Comparison of ENCODE assay signal across 23 cellular contexts in the genomic region with DNA sequence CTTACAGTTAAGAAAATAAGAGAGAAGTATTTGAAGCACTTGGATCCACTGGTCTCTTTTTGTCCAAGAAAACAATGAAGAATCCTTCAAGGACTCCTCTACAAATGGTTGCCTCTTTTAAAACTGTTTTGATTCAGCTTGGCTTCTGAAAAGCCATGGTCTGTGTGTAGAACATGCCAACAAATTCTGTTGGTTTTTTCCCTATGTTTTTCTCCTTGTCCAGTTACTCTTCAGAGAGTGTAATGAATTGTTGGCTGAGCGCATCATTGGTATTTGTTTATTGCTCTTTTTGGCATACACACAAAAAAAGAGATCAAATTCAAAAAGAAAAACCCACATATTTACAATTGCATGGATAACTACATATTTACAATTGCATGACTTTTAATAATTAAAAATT. TPM values are rescaled to one million over a fixed set of nuclear protein-coding genes. Genes with fewer than 3 reads are reported as not detected.
DNase-seq lines count a peak whose midpoint lies in the region; ATAC-seq, FAIRE-seq and TF ChIP-seq lines count a peak whose summit lies in the region.
"Had no signal": no experiment of that assay in that cellular context is flagged by ENCODE, and none has a peak within 500 bp of the region (broad histone marks: within the 10 kb centered on the region; RNA-seq: fewer than 3 reads in every experiment).

A gene with protein sequence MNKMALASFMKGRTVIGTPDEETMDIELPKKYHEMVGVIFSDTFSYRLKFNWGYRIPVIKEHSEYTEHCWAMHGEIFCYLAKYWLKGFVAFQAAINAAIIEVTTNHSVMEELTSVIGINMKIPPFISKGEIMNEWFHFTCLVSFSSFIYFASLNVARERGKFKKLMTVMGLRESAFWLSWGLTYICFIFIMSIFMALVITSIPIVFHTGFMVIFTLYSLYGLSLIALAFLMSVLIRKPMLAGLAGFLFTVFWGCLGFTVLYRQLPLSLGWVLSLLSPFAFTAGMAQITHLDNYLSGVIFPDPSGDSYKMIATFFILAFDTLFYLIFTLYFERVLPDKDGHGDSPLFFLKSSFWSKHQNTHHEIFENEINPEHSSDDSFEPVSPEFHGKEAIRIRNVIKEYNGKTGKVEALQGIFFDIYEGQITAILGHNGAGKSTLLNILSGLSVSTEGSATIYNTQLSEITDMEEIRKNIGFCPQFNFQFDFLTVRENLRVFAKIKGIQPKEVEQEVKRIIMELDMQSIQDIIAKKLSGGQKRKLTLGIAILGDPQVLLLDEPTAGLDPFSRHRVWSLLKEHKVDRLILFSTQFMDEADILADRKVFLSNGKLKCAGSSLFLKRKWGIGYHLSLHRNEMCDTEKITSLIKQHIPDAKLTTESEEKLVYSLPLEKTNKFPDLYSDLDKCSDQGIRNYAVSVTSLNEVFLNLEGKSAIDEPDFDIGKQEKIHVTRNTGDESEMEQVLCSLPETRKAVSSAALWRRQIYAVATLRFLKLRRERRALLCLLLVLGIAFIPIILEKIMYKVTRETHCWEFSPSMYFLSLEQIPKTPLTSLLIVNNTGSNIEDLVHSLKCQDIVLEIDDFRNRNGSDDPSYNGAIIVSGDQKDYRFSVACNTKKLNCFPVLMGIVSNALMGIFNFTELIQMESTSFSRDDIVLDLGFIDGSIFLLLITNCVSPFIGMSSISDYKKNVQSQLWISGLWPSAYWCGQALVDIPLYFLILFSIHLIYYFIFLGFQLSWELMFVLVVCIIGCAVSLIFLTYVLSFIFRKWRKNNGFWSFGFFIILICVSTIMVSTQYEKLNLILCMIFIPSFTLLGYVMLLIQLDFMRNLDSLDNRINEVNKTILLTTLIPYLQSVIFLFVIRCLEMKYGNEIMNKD (N-terminal part only) (minus strand): TSS at position 249 of the 400 bp plus-strand sequence. CDS start 3,466 bp downstream, outside the sequence.

- no peaks in the 10 kb centered on the region for H3K27me3 Mint-ChIP-seq in MCF 10A (ENCODE audit: insufficient read depth, unreplicated experiment)

- no peak for ATAC-seq in heart left ventricle
- ATAC-seq: activated T-cell treated with anti-CD3 and anti-CD28 coated beads, Interleukin-2, amount 50 U/mL, for 4 hours; esophagus mucosa had no signal

- no peak within 1 kb of the TSS for H2AFZ ChIP-seq in mammary epithelial cell (ENCODE audit: low read depth, low read length)
- peak within 1 kb of the TSS; percentile 4 for H2AFZ ChIP-seq in osteoblast (ENCODE audit: low read length)
- H2AFZ ChIP-seq in PC-9, result no peak within 1 kb of the TSS
- H2AFZ ChIP-seq: parathyroid adenoma had no signal

- H3K4me3 ChIP-seq in mammary epithelial cell (replicated peaks in 1 of 3; ENCODE audit: insufficient read depth in 1 of 3, low read depth in 2 of 3, low read length in 3 of 3), result no peak within 1 kb of the TSS
- peak within 1 kb of the TSS in 10 of 12 donors; percentile 27 to 54 (median 38) for H3K4me3 ChIP-seq in heart left ventricle
- no peak within 1 kb of the TSS for H3K4me3 ChIP-seq in osteoblast (ENCODE audit: insufficient read depth, low read length)
- no peak within 1 kb of the TSS for H3K4me3 ChIP-seq in PC-9
- H3K4me3 ChIP-seq: thoracic aorta had no signal

- 0 out of 2 replicates have a peak, but pooled peaks cover 4% of the 10 kb centered on the region for H3K9me2 ChIP-seq in PC-9 (ENCODE audit: insufficient read depth)

- 100% methylated on average over 1 of the region's 1 CpG for WGBS in mammary epithelial cell (ENCODE audit: low coverage, missing lambda C conversion rate)
- WGBS in heart left ventricle, 4 donors, result 79 to 89% (median 82%) methylated on average over 1 of the region's 1 CpG

- H3K36me3 Mint-ChIP-seq in MCF 10A (ENCODE audit: insufficient read depth, unreplicated experiment), result no peaks in the 10 kb centered on the region

- H3F3A ChIP-seq in PC-9 (ENCODE audit: insufficient read depth, low read depth), result no peaks in the 10 kb centered on the region

- no peaks in the 10 kb centered on the region for H3K79me2 ChIP-seq in mammary epithelial cell (ENCODE audit: insufficient read depth, low read length)
- no peaks in the 10 kb centered on the region for H3K79me2 ChIP-seq in osteoblast (ENCODE audit: insufficient read depth, low read length)
- H3K79me2 ChIP-seq in PC-9 (ENCODE audit: low read depth), result no peaks in the 10 kb centered on the region
- H3K79me2 ChIP-seq: parathyroid adenoma had no signal

- intact Hi-C loops in MCF 10A (cut with micrococcal nuclease), result no loop called here
- intact Hi-C loops in mammary epithelial cell (cut with micrococcal nuclease), result no loop called here
- intact Hi-C loops in heart left ventricle (cut with DNase I), result no loop called here
- intact Hi-C loops in PC-9 (cut with micrococcal nuclease; ENCODE audit: unreplicated experiment), result no loop called here

- H3K27ac Mint-ChIP-seq in MCF 10A (ENCODE audit: low read depth, unreplicated experiment), result no peak within 1 kb of the TSS

- TF ChIP-seq POLR2A in heart left ventricle (IDR thresholded peaks at IDR 0.05), result no peak

- no peak for DNase-seq in MCF 10A (ENCODE audit: unreplicated experiment)
- DNase-seq in mammary epithelial cell, result no peak
- DNase-seq in heart left ventricle, result no peak
- no peak for DNase-seq in osteoblast (ENCODE audit: insufficient read length, low spot score, missing footprints)
- no peak for DNase-seq in T-helper 2 cell
- DNase-seq in PC-9, result no peak
- DNase-seq in RCC 7860 (ENCODE audit: low spot score), result no peak
- no peak for DNase-seq in NCI-H146 (lab: John Stamatoyannopoulos, UW)
- DNase-seq: 8988T; activated CD4-positive, alpha-beta T cell treated with anti-CD3 and anti-CD28 coated beads for 48 hours; activated T-cell treated with anti-CD3 and anti-CD28 coated beads, Interleukin-2, amount 50 U/mL, for 4 hours; adrenal gland; cortex of kidney; midbrain; NCI-H2081; NCI-H748 treated with DMSO at 0.1 percent for 48 hours; SHP77 treated with DMSO at 0.1 percent for 48 hours; stimulated activated CD4-positive, alpha-beta T cell treated with anti-CD3 and anti-CD28 coated beads, Interleukin-15, amount 100 ng/mL, for 24 hours; T-helper 9 cell had no signal

- no peaks in the 10 kb centered on the region for H3K4me1 Mint-ChIP-seq in MCF 10A (ENCODE audit: insufficient read depth, unreplicated experiment)

- H3K9me3 Mint-ChIP-seq in MCF 10A (ENCODE audit: unreplicated experiment), result peaks cover 7% of the 10 kb centered on the region

- BruUV-seq in MCF 10A (replicated peaks; lab: Mats Ljungman, UMichigan), result no TSS peak
- no TSS peak for BruUV-seq in mammary epithelial cell (replicated peaks; lab: Mats Ljungman, UMichigan)
- no TSS peak for BruUV-seq in PC-9 (replicated peaks; lab: Mats Ljungman, UMichigan)

- FAIRE-seq in RCC 7860 (lab: Jason Lieb, UNC), result no peak
- FAIRE-seq: G401.6 had no signal

- dilution Hi-C loops in mammary epithelial cell (cut with HindIII; ENCODE audit: low sequenced_read_pairs), result no loop called here

- H3K9ac ChIP-seq in mammary epithelial cell (ENCODE audit: insufficient read depth, low read length), result no peak within 1 kb of the TSS
- H3K9ac ChIP-seq: parathyroid adenoma had no signal

- H3K4me2 ChIP-seq in mammary epithelial cell (ENCODE audit: insufficient read depth, low read depth, low read length), result no peak within 1 kb of the TSS
- no peak within 1 kb of the TSS for H3K4me2 ChIP-seq in osteoblast (ENCODE audit: insufficient read depth, low read length)
- no peak within 1 kb of the TSS for H3K4me2 ChIP-seq in PC-9

- POLR2A ChIA-PET in MCF 10A (lab: Yijun Ruan, JAX) (no interaction called here), PC-9 (lab: Charles Lee; ENCODE audit: unreplicated experiment) (no interaction called here)

- CTCF ChIA-PET in MCF 10A (lab: Yijun Ruan, JAX) (no interaction called here), mammary epithelial cell (lab: Charles Lee; ENCODE audit: low non-redundant PET) (no interaction called here), PC-9 (lab: Charles Lee) (no interaction called here)

- no peaks in the 10 kb centered on the region for H3K4me1 ChIP-seq in mammary epithelial cell (ENCODE audit: insufficient read depth, low read length)
- peaks cover 0 to 10% (median 0%) of the 10 kb centered on the region in 12 donors for H3K4me1 ChIP-seq in heart left ventricle
- peaks cover 4% of the 10 kb centered on the region for H3K4me1 ChIP-seq in osteoblast (ENCODE audit: insufficient read depth, low read length)
- H3K4me1 ChIP-seq in PC-9 (replicated peaks; ENCODE audit: insufficient read depth), result no peaks in the 10 kb centered on the region
- H3K4me1 ChIP-seq: adrenal gland, parathyroid adenoma had no signal

- TF ChIP-seq CTCF in MCF 10A (IDR thresholded peaks at IDR 0.05; ENCODE audit: unreplicated experiment), result no peak
- TF ChIP-seq CTCF in mammary epithelial cell (conservative IDR thresholded peaks at IDR 0.05 in 1 of 2, IDR thresholded peaks at IDR 0.05 in 1 of 2; ENCODE audit: extremely low read depth in 1 of 2, insufficient read depth in 1 of 2, low read depth in 1 of 2, low read length in 2 of 2), result no peak
- no peak for TF ChIP-seq CTCF in heart left ventricle (IDR thresholded peaks at IDR 0.05)
- TF ChIP-seq CTCF in osteoblast (IDR thresholded peaks at IDR 0.05; ENCODE audit: extremely low read depth, low read depth, low read length), result no peak
- no peak for TF ChIP-seq CTCF in PC-9 (conservative IDR thresholded peaks at IDR 0.05)

- no peak within 1 kb of the TSS for H3K4me3 Mint-ChIP-seq in MCF 10A (ENCODE audit: unreplicated experiment)
- H3K4me3 Mint-ChIP-seq: activated T-cell treated with anti-CD3 and anti-CD28 coated beads, Interleukin-2, amount 50 U/mL, for 4 hours had no signal

- H3K9me3 ChIP-seq in mammary epithelial cell (replicated peaks; ENCODE audit: insufficient read depth, low read length) (no peaks in the 10 kb centered on the region), heart left ventricle (peaks cover 0 to 32% (median 6%) of the 10 kb centered on the region in 12 donors), osteoblast (ENCODE audit: low read depth, low read length) (peaks cover 2% of the 10 kb centered on the region), PC-9 (ENCODE audit: insufficient read depth, low read depth) (no peaks in the 10 kb centered on the region)

- H3K27me3 ChIP-seq in mammary epithelial cell (ENCODE audit: insufficient read depth, low read length) (no peaks in the 10 kb centered on the region), heart left ventricle (no peaks in the 10 kb centered on the region), osteoblast (ENCODE audit: insufficient read depth, low read length) (no peaks in the 10 kb centered on the region), PC-9 (ENCODE audit: insufficient read depth, low read depth) (no peaks in the 10 kb centered on the region)
- H3K27me3 ChIP-seq: adrenal gland had no signal

- in situ Hi-C loops in mammary epithelial cell (cut with MboI; ENCODE audit: low sequenced_read_pairs in 2 of 2), result loop anchor here (10.0 to 25.0 kb wide), 3 partner anchors 164 to 691 kb away; a partner anchor contains a TSS

- H4K20me1 ChIP-seq in mammary epithelial cell (ENCODE audit: insufficient read depth, low read length), result no peaks in the 10 kb centered on the region
- H4K20me1 ChIP-seq in osteoblast (ENCODE audit: insufficient read depth, low read length), result no peaks in the 10 kb centered on the region
- H4K20me1 ChIP-seq in PC-9 (ENCODE audit: insufficient read depth), result no peaks in the 10 kb centered on the region

- H3K36me3 ChIP-seq in mammary epithelial cell (ENCODE audit: insufficient read depth, low read length), result no peaks in the 10 kb centered on the region
- no peaks in the 10 kb centered on the region for H3K36me3 ChIP-seq in heart left ventricle
- no peaks in the 10 kb centered on the region for H3K36me3 ChIP-seq in osteoblast (ENCODE audit: insufficient read depth, low read length)
- no peaks in the 10 kb centered on the region for H3K36me3 ChIP-seq in PC-9 (ENCODE audit: low read depth)
- H3K36me3 ChIP-seq: adrenal gland, thoracic aorta had no signal

- no peak within 1 kb of the TSS for H3K27ac ChIP-seq in mammary epithelial cell (ENCODE audit: insufficient read depth, low read depth, low read length)
- H3K27ac ChIP-seq in heart left ventricle, result peak within 1 kb of the TSS in 11 of 12 donors; percentile 19 to 73 (median 45)
- no peak within 1 kb of the TSS for H3K27ac ChIP-seq in osteoblast (ENCODE audit: low read depth, low read length)
- H3K27ac ChIP-seq in PC-9, result no peak within 1 kb of the TSS
- H3K27ac ChIP-seq: adrenal gland, parathyroid adenoma, thoracic aorta had no signal

RNA-seq across cellular contexts. Expression of the gene that starts here (rescaled TPM):
- total RNA-seq in MCF 10A (2022) (18.3 and 24.7 TPM in 2 replicates), mammary epithelial cell (1 to 10 TPM; 2.1 to 5.0 TPM), heart left ventricle (1 to 10 TPM; 1.1 to 5.7 (median 2.0) TPM), osteoblast (0.88 and 1.8 TPM in 2 replicates), PC-9 (2021) (0.23 TPM in 1 of 2 replicates, not detected in the other)
- polyA plus RNA-seq in mammary epithelial cell (0.17 TPM), heart left ventricle (10 to 100 TPM in 1 of 2 donors, under 1 TPM in 1; 0.58 to 13.8 TPM)
- polyA minus RNA-seq in mammary epithelial cell, result not detected

Comparison
In these comparisons a context has a peak if more than half of its experiments do, and no peak if none do; other contexts are left out.
1. H3K27ac ChIP-seq: peak in heart left ventricle (11 of 12); none in mammary epithelial cell (single experiment), osteoblast (single experiment) and PC-9 (single experiment).
2. H3K4me3 ChIP-seq: peak in heart left ventricle (10 of 12); none in mammary epithelial cell (0 of 3), osteoblast (single experiment) and PC-9 (single experiment).